Comparison of ENCODE assay signal across 9 cellular contexts in genomic region chr5:68739752-68740151, GRCh38.
DNase-seq lines count a peak whose midpoint lies in the region; ATAC-seq, FAIRE-seq and TF ChIP-seq lines count a peak whose summit lies in the region.
"Had no signal": no experiment of that assay in that cellular context is flagged by ENCODE, and none has a peak within 500 bp of the region (broad histone marks: within the 10 kb centered on the region; RNA-seq: fewer than 3 reads in every experiment).

No MANE protein-coding gene starts in this region.

- POLR2A ChIA-PET in GM10248 (lab: Yijun Ruan, JAX): no interaction called here

- no peak for TF ChIP-seq CTCF in GM10248 (IDR thresholded peaks at IDR 0.05; ENCODE audit: control extremely low read depth, extremely low read depth, low read depth, missing control alignments)

- DNase-seq in GM10248 (ENCODE audit: extremely low spot score) (peak; percentile 30), GM19239 (ENCODE audit: insufficient read length, low spot score) (peak; percentile 35), HuH-7.5 (ENCODE audit: low spot score) (no peak), NCI-H2029 (lab: John Stamatoyannopoulos, UW) (no peak), T-helper 9 cell (no peak)
- DNase-seq in stimulated activated naive CD4-positive, alpha-beta T cell treated with Interleukin-2 at 50 U/mL for 16 hours (lab: John Stamatoyannopoulos, UW): no peak
- DNase-seq: NCI-H510A had no signal

- peak; percentile 87 for ATAC-seq in HG02763 (IDR thresholded peaks at IDR 0.05; ENCODE audit: unreplicated experiment)
- ATAC-seq in HG03521 (IDR thresholded peaks at IDR 0.05; ENCODE audit: unreplicated experiment): peak; percentile 76

- FAIRE-seq in GM19239 (lab: Jason Lieb, UNC): peak; percentile 59

- CTCF ChIA-PET in GM10248 (lab: Yijun Ruan, JAX): no interaction called here

Comparison
In these comparisons a context has a peak if more than half of its experiments do, and no peak if none do; other contexts are left out.
1. DNase-seq: peak in GM10248 (single experiment) and GM19239 (single experiment); none in stimulated activated naive CD4-positive, alpha-beta T cell treated with Interleukin-2 at 50 U/mL for 16 hours (single experiment), HuH-7.5 (single experiment), NCI-H2029 (single experiment) and T-helper 9 cell (single experiment).